ENCODE assay signal across 1 cellular context in the genomic region with DNA sequence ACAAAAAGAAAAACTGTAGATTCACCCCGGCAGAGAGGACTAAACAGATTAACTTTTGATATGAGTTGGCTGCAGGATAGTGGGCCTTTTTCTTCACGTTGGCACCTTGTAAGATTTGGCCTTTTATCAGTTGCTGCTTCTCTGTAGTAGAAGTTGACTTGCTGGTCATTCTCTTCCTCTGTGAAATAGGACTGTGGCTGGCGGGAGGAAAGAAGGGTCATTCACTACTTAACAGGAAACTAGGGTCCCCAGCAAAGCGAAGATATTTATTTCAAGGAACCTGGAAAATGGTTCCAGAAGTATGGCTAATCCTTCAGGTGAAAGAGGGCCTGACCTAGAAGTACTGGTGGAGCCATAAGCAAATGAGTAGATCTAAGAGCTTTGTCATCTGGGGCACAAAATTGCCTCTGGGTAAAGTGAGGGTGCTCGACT.
A peak's percentile ranks its signal among the peaks of the same experiment; 100 is the strongest.
TF ChIP-seq lines count a peak whose summit lies in the region.

No MANE protein-coding gene starts in this region.

TF ChIP-seq in HEK293, 187 proteins besides CTCF, POLR2A, EP300 and RAD21 (continued from another document):
- no peak for TF ChIP-seq ZFHX2 (tag by site-specific recombination; conservative IDR thresholded peaks at IDR 0.05)
- TF ChIP-seq ZNF529 (tag by site-specific recombination; IDR thresholded peaks at IDR 0.05; ENCODE audit: insufficient replicate concordance), result no peak
- TF ChIP-seq ZNF184 (tag by site-specific recombination; IDR thresholded peaks at IDR 0.05), result no peak
- no peak for TF ChIP-seq ZSCAN23 (tag by site-specific recombination; IDR thresholded peaks at IDR 0.05)
- TF ChIP-seq KLF8 (tag by site-specific recombination; IDR thresholded peaks at IDR 0.05), result no peak
- TF ChIP-seq ZNF530 (tag by site-specific recombination; IDR thresholded peaks at IDR 0.05; ENCODE audit: low read depth), result no peak
- no peak for TF ChIP-seq ZNF707 (tag by site-specific recombination; IDR thresholded peaks at IDR 0.05)
- TF ChIP-seq ZNF561 (tag by site-specific recombination; IDR thresholded peaks at IDR 0.05; ENCODE audit: borderline replicate concordance), result 0 out of 2 replicates have a peak, but pooled peaks have one; percentile 1
- TF ChIP-seq, protein P1, sequence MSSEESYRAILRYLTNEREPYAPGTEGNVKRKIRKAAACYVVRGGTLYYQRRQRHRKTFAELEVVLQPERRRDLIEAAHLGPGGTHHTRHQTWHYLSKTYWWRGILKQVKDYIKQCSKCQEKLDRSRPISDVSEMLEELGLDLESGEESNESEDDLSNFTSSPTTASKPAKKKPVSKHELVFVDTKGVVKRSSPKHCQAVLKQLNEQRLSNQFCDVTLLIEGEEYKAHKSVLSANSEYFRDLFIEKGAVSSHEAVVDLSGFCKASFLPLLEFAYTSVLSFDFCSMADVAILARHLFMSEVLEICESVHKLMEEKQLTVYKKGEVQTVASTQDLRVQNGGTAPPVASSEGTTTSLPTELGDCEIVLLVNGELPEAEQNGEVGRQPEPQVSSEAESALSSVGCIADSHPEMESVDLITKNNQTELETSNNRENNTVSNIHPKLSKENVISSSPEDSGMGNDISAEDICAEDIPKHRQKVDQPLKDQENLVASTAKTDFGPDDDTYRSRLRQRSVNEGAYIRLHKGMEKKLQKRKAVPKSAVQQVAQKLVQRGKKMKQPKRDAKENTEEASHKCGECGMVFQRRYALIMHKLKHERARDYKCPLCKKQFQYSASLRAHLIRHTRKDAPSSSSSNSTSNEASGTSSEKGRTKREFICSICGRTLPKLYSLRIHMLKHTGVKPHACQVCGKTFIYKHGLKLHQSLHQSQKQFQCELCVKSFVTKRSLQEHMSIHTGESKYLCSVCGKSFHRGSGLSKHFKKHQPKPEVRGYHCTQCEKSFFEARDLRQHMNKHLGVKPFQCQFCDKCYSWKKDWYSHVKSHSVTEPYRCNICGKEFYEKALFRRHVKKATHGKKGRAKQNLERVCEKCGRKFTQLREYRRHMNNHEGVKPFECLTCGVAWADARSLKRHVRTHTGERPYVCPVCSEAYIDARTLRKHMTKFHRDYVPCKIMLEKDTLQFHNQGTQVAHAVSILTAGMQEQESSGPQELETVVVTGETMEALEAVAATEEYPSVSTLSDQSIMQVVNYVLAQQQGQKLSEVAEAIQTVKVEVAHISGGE (tag by site-specific recombination; conservative IDR thresholded peaks at IDR 0.05; ENCODE audit: low read depth), result no peak
TF ChIP-seq in HEK293: peak in this region for 7.
